Comparison of ENCODE assay signal across 11 cellular contexts in genomic region chr7:90345016-90345415, GRCh38. TPM values are rescaled to one million over a fixed set of nuclear protein-coding genes. Genes with fewer than 3 reads are reported as not detected.
DNase-seq lines count a peak whose midpoint lies in the region; ATAC-seq and TF ChIP-seq lines count a peak whose summit lies in the region.
"Had no signal": no experiment of that assay in that cellular context is flagged by ENCODE, and none has a peak within 500 bp of the region (broad histone marks: within the 10 kb centered on the region; RNA-seq: fewer than 3 reads in every experiment).

No MANE protein-coding gene starts in this region.

- H4K91ac ChIP-seq in H9 (ENCODE audit: insufficient read length, low read depth, low read length), result no peak overlapping the region

- H3K9me3 Mint-ChIP-seq in H9, result no peaks in the 10 kb centered on the region; a peak in 1 of 5 replicates
- H3K9me3 Mint-ChIP-seq in T-cell, result no peaks in the 10 kb centered on the region

- H3K36me3 ChIP-seq in prostate gland, result no peaks in the 10 kb centered on the region

- no peaks in the 10 kb centered on the region for H3K79me1 ChIP-seq in H9 (ENCODE audit: insufficient read depth, low read depth, low read length, poor library complexity, severe bottlenecking)

- H3K27ac Mint-ChIP-seq in H9, result no peak overlapping the region; a peak in 2 of 7 replicates
- H3K27ac Mint-ChIP-seq in T-cell, result peak overlapping the region; percentile 97 to 99

- H3K27ac ChIP-seq in H9 (ENCODE audit: insufficient read length, low read depth, low read length) (no peak overlapping the region), epithelial cell of prostate (peak overlapping the region; percentile 72), prostate gland (peak overlapping the region; percentile 83 to 87)

- no peaks in the 10 kb centered on the region for H3K4me1 ChIP-seq in H9 (ENCODE audit: insufficient read depth, low read length)
- H3K4me1 ChIP-seq in prostate gland (replicated peaks), result peaks cover 7% of the 10 kb centered on the region

- DNase-seq in H9 (no peak), T-cell (no peak), epithelial cell of prostate (ENCODE audit: low read depth, low spot score) (no peak), prostate gland (ENCODE audit: low spot score) (no peak), NCI-H524 treated with DMSO at 0.1 percent for 48 hours (lab: John Stamatoyannopoulos, UW) (no peak), COLO668 (lab: John Stamatoyannopoulos, UW; ENCODE audit: unreplicated experiment) (no peak), NCI-H1930 (lab: John Stamatoyannopoulos, UW) (no peak)
- DNase-seq: GDM1 had no signal

- H3K4me2 ChIP-seq in H9 (ENCODE audit: insufficient read depth, insufficient read length, low read length), result no peak overlapping the region

- peaks cover 7 to 12% of the 10 kb centered on the region in 2 experiments for H3K4me1 Mint-ChIP-seq in H9
- peaks cover 40 to 48% (median 46%) of the 10 kb centered on the region in 3 donors for H3K4me1 Mint-ChIP-seq in T-cell

- CTCF ChIA-PET in T-cell (lab: Charles Lee), result interaction anchor here in 1 of 2 donors (1.6 kb wide), 1 partner anchor 101 kb away, joined by 3 read pairs; no protein-coding TSS in a partner anchor

- no peak overlapping the region for H2BK12ac ChIP-seq in H9 (ENCODE audit: insufficient read length, low read depth, low read length)

- no peak overlapping the region for H3K9ac ChIP-seq in H9 (ENCODE audit: extremely low read depth, insufficient read length, low read length)

- H3K4ac ChIP-seq in H9 (ENCODE audit: low read depth, low read length), result no peak overlapping the region

- TF ChIP-seq CTCF in H9 (conservative IDR thresholded peaks at IDR 0.05), result no peak
- no peak for TF ChIP-seq CTCF in prostate gland (IDR thresholded peaks at IDR 0.05)

- H3K27me3 ChIP-seq in H9 (ENCODE audit: insufficient read depth, low read length) (no peaks in the 10 kb centered on the region), prostate gland (replicated peaks; ENCODE audit: insufficient read depth) (no peaks in the 10 kb centered on the region)

- no peak overlapping the region for H2BK20ac ChIP-seq in H9 (ENCODE audit: low read depth, low read length, poor library complexity, severe bottlenecking)

- H2BK15ac ChIP-seq in H9 (ENCODE audit: low read depth, low read length), result no peak overlapping the region

- no peak overlapping the region for H3K56ac ChIP-seq in H9 (ENCODE audit: insufficient read length, low read depth, low read length)

- H2BK120ac ChIP-seq in H9 (ENCODE audit: low read depth, low read length, poor library complexity, severe bottlenecking), result no peak overlapping the region

- no peak overlapping the region for H3K14ac ChIP-seq in H9 (ENCODE audit: insufficient read depth, low read length)

- H3K36me3 Mint-ChIP-seq in H9 (ENCODE audit: insufficient read depth in 1 of 3, low read depth in 3 of 3) (peaks cover 0 to 2% (median 0%) of the 10 kb centered on the region in 3 experiments; a peak in 2 of 7 replicates), T-cell (peaks cover 10% of the 10 kb centered on the region)

- H3K27me3 Mint-ChIP-seq in H9 (ENCODE audit: low read depth), result no peaks in the 10 kb centered on the region; the same call in 1 of the 2 replicates
- H3K27me3 Mint-ChIP-seq in T-cell, result peaks cover 0 to 3% of the 10 kb centered on the region in 2 donors

- no peak overlapping the region for H3K23ac ChIP-seq in H9 (ENCODE audit: insufficient read length, low read depth, low read length)

- H4K8ac ChIP-seq in H9 (replicated peaks; ENCODE audit: insufficient read length, low read depth, low read length), result no peak overlapping the region

- no peak overlapping the region for H3K4me3 ChIP-seq in prostate gland

- H3K4me3 Mint-ChIP-seq in H9 (peak overlapping the region; percentile 97 to 98; a peak in 3 of 5 replicates), T-cell (peak overlapping the region; percentile 93 to 95 (median 95))

- H3K23me2 ChIP-seq in H9 (ENCODE audit: insufficient read length, low read depth, low read length, poor library complexity, severe bottlenecking), result peaks cover 5% of the 10 kb centered on the region

- H4K5ac ChIP-seq in H9 (ENCODE audit: insufficient read length, low read depth, low read length), result no peak overlapping the region

- intact Hi-C loops in prostate gland (cut with DNase I), result loop anchor here (5.0 kb wide), 1 partner anchor 57 kb away; the partner anchor contains the start of gene CLDN12

- H2AK5ac ChIP-seq in H9 (ENCODE audit: insufficient read length, low read length), result no peak overlapping the region

- peaks cover 2% of the 10 kb centered on the region; the same call in 1 of the 2 replicates for H3K79me2 ChIP-seq in H9 (ENCODE audit: insufficient read depth, low read length)

- POLR2A ChIA-PET in T-cell (lab: Charles Lee), result interaction anchor here in 1 of 2 donors (1.4 kb wide), 1 partner anchor 58 kb away, joined by 16 read pairs; the partner anchor contains the start of gene CLDN12

- no peaks in the 10 kb centered on the region for H4K20me1 ChIP-seq in H9 (ENCODE audit: control insufficient read depth, insufficient read depth, insufficient read length)

- no peak for TF ChIP-seq POLR2A in prostate gland (IDR thresholded peaks at IDR 0.05)

- no peak for ATAC-seq in T-cell (replicated peaks in 1 of 4)
- no peak for ATAC-seq in GM18517 (IDR thresholded peaks at IDR 0.05; ENCODE audit: unreplicated experiment)

- no peak overlapping the region for H2BK5ac ChIP-seq in H9 (ENCODE audit: insufficient read length, low read length)

- no peak overlapping the region for H3T11ph ChIP-seq in H9 (ENCODE audit: low read length)

- H3K18ac ChIP-seq in H9 (ENCODE audit: insufficient read length, low read depth, low read length), result no peak overlapping the region

- H3K9me3 ChIP-seq in H9 (ENCODE audit: control insufficient read depth, low read depth, low read length) (no peaks in the 10 kb centered on the region), prostate gland (no peaks in the 10 kb centered on the region)

- H2AFZ ChIP-seq in H9 (ENCODE audit: low read length), result no peak overlapping the region

RNA-seq across cellular contexts. Expression of gene GTPBP10, which starts 1.5 kb away (rescaled TPM):
- total RNA-seq in H9 (2021) (20.3 and 23.3 TPM in 2 replicates), T-cell (10 to 100 TPM; 18.4 to 31.8 (median 29.7) TPM), prostate gland (10 to 100 TPM; 16.2 to 20.4 TPM)

RNA-seq across cellular contexts. Expression of gene FAM237B, which starts 23.9 kb away (rescaled TPM):
- total RNA-seq in H9 (2021) (not detected in 2 replicates), T-cell (not detected), prostate gland (not detected)
- total RNA-seq: left lobe of liver; T-helper 1 cell treated with Interleukin-12 subunit alpha and Interleukin-12 subunit beta and Interleukin-4 antibody, amounts not matched to agents 30 ng/mL and 1 ng/mL, for 36 hours had no signal

RNA-seq across cellular contexts. Expression of gene CLDN12, which starts 58.2 kb away (rescaled TPM):
- 40.1 and 42.9 TPM in 2 replicates for total RNA-seq in H9 (2021)
- 1 to 10 TPM; 1.8 to 3.7 (median 2.3) TPM for total RNA-seq in T-cell
- total RNA-seq in prostate gland, result 10 to 100 TPM; 33.1 to 43.9 TPM

Comparison
In these comparisons a context has a peak if more than half of its experiments do, and no peak if none do; other contexts are left out.
1. H3K27ac Mint-ChIP-seq: peak in T-cell (2 of 2); none in H9 (0 of 3).